25 cellular contexts compared by ENCODE assay signal in the genomic region with DNA sequence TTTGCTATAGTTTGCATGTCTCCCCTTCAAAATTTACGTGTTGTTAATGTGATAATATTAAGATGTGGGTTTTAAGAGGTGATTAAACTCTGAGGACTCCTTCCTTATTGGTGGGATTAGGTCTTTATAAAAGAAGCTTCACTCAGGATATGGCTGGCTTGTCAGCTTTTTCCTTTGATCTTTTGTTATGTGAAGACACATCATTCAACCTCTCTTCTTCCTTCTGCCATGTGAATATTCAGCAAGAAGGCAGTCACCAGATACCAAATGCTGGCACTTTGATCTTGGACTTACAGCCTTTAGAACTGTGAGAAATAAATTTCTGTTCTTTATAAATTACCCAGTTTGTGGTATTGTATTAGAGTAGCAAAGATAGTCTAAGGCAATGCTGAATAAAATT.
DNase-seq lines count a peak whose midpoint lies in the region; ATAC-seq, FAIRE-seq and TF ChIP-seq lines count a peak whose summit lies in the region.
"Had no signal": no experiment of that assay in that cellular context is flagged by ENCODE, and none has a peak within 500 bp of the region (broad histone marks: within the 10 kb centered on the region; RNA-seq: fewer than 3 reads in every experiment).

No MANE protein-coding gene starts in this region.

- no peak overlapping the region for H3K9ac ChIP-seq in HUES6 (ENCODE audit: low read length)
- H3K9ac ChIP-seq: GM23248 had no signal

- no peaks in the 10 kb centered on the region; the same call in 1 of the 2 replicates for H3K27me3 Mint-ChIP-seq in WTC11 (ENCODE audit: low read depth)
- H3K27me3 Mint-ChIP-seq: CD4-positive, alpha-beta T cell; IgD-negative memory B cell had no signal

- no peak for DNase-seq in D721Med (ENCODE audit: insufficient read length, low spot score)
- DNase-seq in WTC11 (ENCODE audit: low spot score): no peak
- DNase-seq in iPS-NIHi11 (ENCODE audit: low spot score): peak; percentile 12
- DNase-seq in HTR-8/SVneo (ENCODE audit: insufficient read length, low spot score): no peak
- no peak for DNase-seq in SIG-M5 treated with dmso at 0.1 percent for 504 hours (lab: John Stamatoyannopoulos, UW; ENCODE audit: unreplicated experiment)
- DNase-seq in prostate gland (ENCODE audit: low spot score): no peak
- DNase-seq: AML-193; Caco-2; CD4-positive, alpha-beta T cell; DMS153; DMS79; GF-D8; GM23248; H7; HFFc6; KBM-7 had no signal

- H3K9me3 ChIP-seq in HUES6 (ENCODE audit: control insufficient read depth, insufficient read depth, low read depth, low read length) (peaks cover 11% of the 10 kb centered on the region), prostate gland (no peaks in the 10 kb centered on the region)
- H3K9me3 ChIP-seq: A549, Caco-2 had no signal

- H3K4me3 ChIP-seq in HUES6 (ENCODE audit: low read depth, low read length) (no peak overlapping the region), prostate gland (no peak overlapping the region)
- H3K4me3 ChIP-seq: A549, GM23248 had no signal

- no peak overlapping the region for H3K4me3 Mint-ChIP-seq in WTC11
- H3K4me3 Mint-ChIP-seq: CD4-positive, alpha-beta T cell; HFFc6; IgD-negative memory B cell had no signal

- intact Hi-C loops in prostate gland (cut with DNase I): no loop called here

- H3K36me3 Mint-ChIP-seq in WTC11: peaks cover 22% of the 10 kb centered on the region
- H3K36me3 Mint-ChIP-seq: IgD-negative memory B cell had no signal

- ATAC-seq in WTC11 (peak; percentile 81), GM18519 (IDR thresholded peaks at IDR 0.05; ENCODE audit: low FRiP score, unreplicated experiment) (no peak)
- ATAC-seq: A549, HCT116, HepG2 had no signal

- no peak overlapping the region for H3K27ac Mint-ChIP-seq in WTC11
- H3K27ac Mint-ChIP-seq: CD4-positive, alpha-beta T cell; HFFc6; IgD-negative memory B cell had no signal

- FAIRE-seq in D721Med (lab: Jason Lieb, UNC) (peak; percentile 68), HTR-8/SVneo (lab: Jason Lieb, UNC) (no peak)
- FAIRE-seq: A549, GM19239, HepG2 had no signal

- peaks cover 27% of the 10 kb centered on the region for H3K4me1 Mint-ChIP-seq in WTC11
- H3K4me1 Mint-ChIP-seq: IgD-negative memory B cell had no signal

- CTCF ChIA-PET in WTC11 (lab: Charles Lee): no interaction called here

- peaks cover 32% of the 10 kb centered on the region for H3K9me3 Mint-ChIP-seq in WTC11

- H3K36me3 ChIP-seq in HUES6 (ENCODE audit: control insufficient read depth, insufficient read depth, low read length) (no peaks in the 10 kb centered on the region), prostate gland (no peaks in the 10 kb centered on the region)

- H3K27ac ChIP-seq in HUES6 (ENCODE audit: low read depth, low read length): peak overlapping the region; percentile 69; the same call in 1 of the 2 replicates
- no peak overlapping the region for H3K27ac ChIP-seq in prostate gland
- H3K27ac ChIP-seq: 22Rv1, A549, C4-2B, GM23248 had no signal

- H3K4me1 ChIP-seq in HUES6 (ENCODE audit: control insufficient read depth, insufficient read depth, low read length) (peaks cover 14% of the 10 kb centered on the region), prostate gland (replicated peaks) (no peaks in the 10 kb centered on the region)
- H3K4me1 ChIP-seq: A549, Caco-2 had no signal

- WGBS in prostate gland: 39% methylated on average over 1 of the region's 1 CpG

- TF ChIP-seq CTCF in D721Med (IDR thresholded peaks at IDR 0.05; ENCODE audit: insufficient read depth, missing control alignments): no peak
- no peak for TF ChIP-seq CTCF in WTC11 (IDR thresholded peaks at IDR 0.05)
- TF ChIP-seq CTCF in prostate gland (IDR thresholded peaks at IDR 0.05): no peak

- H3K27me3 ChIP-seq in HUES6 (ENCODE audit: control insufficient read depth, insufficient read depth, low read length) (no peaks in the 10 kb centered on the region), prostate gland (replicated peaks; ENCODE audit: insufficient read depth) (no peaks in the 10 kb centered on the region)

- no peak for TF ChIP-seq POLR2A in prostate gland (IDR thresholded peaks at IDR 0.05)

- POLR2A ChIA-PET in WTC11 (lab: Charles Lee): no interaction called here

TF ChIP-seq in WTC11, 78 proteins besides CTCF, POLR2A, EP300 and RAD21:
- TF ChIP-seq USF2 (CRISPR knock-in tag; IDR thresholded peaks at IDR 0.05) (no peak), STAT6 (CRISPR knock-in tag; conservative IDR thresholded peaks at IDR 0.05; ENCODE audit: low read depth) (no peak), MAX (CRISPR knock-in tag; IDR thresholded peaks at IDR 0.05) (no peak), GABPB1 (CRISPR knock-in tag; IDR thresholded peaks at IDR 0.05) (no peak)
TF ChIP-seq in WTC11: peak in this region for 0.
